Comparison of ENCODE assay signal across 17 cellular contexts in the genomic region with DNA sequence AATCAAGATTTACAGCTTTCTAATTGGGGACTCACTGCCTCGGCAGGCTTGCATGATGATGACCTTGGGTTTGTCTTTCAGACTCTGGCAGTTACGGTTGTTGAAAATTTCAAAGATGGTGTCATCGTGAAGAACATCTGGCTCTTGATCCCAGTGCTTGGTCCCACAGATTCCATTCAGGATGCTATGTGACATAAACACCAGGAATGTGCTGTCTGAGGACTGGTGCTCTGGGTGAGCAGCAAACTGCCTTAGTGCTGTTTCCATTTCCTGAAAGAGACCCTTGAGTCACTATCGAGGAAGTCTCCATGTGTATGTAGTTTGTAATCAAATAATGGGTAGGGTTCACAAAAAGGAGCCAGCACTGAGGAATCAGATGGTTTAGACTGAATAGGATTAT. TPM values are rescaled to one million over a fixed set of nuclear protein-coding genes. Genes with fewer than 3 reads are reported as not detected.
"Had no signal": no experiment of that assay in that cellular context is flagged by ENCODE, and none has a peak within 500 bp of the region (broad histone marks: within the 10 kb centered on the region; RNA-seq: fewer than 3 reads in every experiment).

No MANE protein-coding gene starts in this region.

- H2AFZ ChIP-seq: parathyroid adenoma had no signal

- H3K27me3 Mint-ChIP-seq: activated CD4-positive, alpha-beta memory T cell treated with anti-CD3 and anti-CD28 coated beads for 36 hours; activated naive CD8-positive, alpha-beta T cell treated with anti-CD3 and anti-CD28 coated beads for 36 hours had no signal

- H3K27ac ChIP-seq: esophagus squamous epithelium, parathyroid adenoma, tibial artery, vagina, VCaP had no signal

- H3K4me3 Mint-ChIP-seq: activated CD4-positive, alpha-beta memory T cell treated with anti-CD3 and anti-CD28 coated beads for 36 hours; activated naive CD8-positive, alpha-beta T cell treated with anti-CD3 and anti-CD28 coated beads for 36 hours; activated T-cell treated with anti-CD3 and anti-CD28 coated beads, Interleukin-2, amount 50 U/mL, for 4 hours; naive thymus-derived CD4-positive, alpha-beta T cell; stimulated activated effector memory CD8-positive, alpha-beta T cell treated with anti-CD3 and anti-CD28 coated beads, Interleukin-12 subunit alpha, Interleukin-12 subunit beta, amount 100 ng/mL, for 72 hours had no signal

- H3K9ac ChIP-seq: parathyroid adenoma had no signal

- H3K27ac Mint-ChIP-seq: activated CD4-positive, alpha-beta memory T cell treated with anti-CD3 and anti-CD28 coated beads for 36 hours; activated naive CD8-positive, alpha-beta T cell treated with anti-CD3 and anti-CD28 coated beads for 36 hours; naive thymus-derived CD4-positive, alpha-beta T cell; stimulated activated effector memory CD8-positive, alpha-beta T cell treated with anti-CD3 and anti-CD28 coated beads, Interleukin-12 subunit alpha, Interleukin-12 subunit beta, amount 100 ng/mL, for 72 hours had no signal

- H3K9me3 Mint-ChIP-seq: activated CD4-positive, alpha-beta memory T cell treated with anti-CD3 and anti-CD28 coated beads for 36 hours; activated T-cell treated with anti-CD3 and anti-CD28 coated beads, Interleukin-2, amount 50 U/mL, for 4 hours; stimulated activated effector memory CD8-positive, alpha-beta T cell treated with anti-CD3 and anti-CD28 coated beads, Interleukin-12 subunit alpha, Interleukin-12 subunit beta, amount 100 ng/mL, for 72 hours had no signal

- H3K4me1 ChIP-seq: parathyroid adenoma had no signal

- H3K79me2 ChIP-seq: parathyroid adenoma had no signal

- H3K9me3 ChIP-seq: esophagus squamous epithelium, tibial artery, vagina had no signal

- H3K4me1 Mint-ChIP-seq: stimulated activated effector memory CD8-positive, alpha-beta T cell treated with anti-CD3 and anti-CD28 coated beads, Interleukin-12 subunit alpha, Interleukin-12 subunit beta, amount 100 ng/mL, for 72 hours had no signal

- H3K27me3 ChIP-seq: esophagus squamous epithelium, tibial artery, vagina had no signal

- ATAC-seq: activated T-cell treated with anti-CD3 and anti-CD28 coated beads, Interleukin-2, amount 50 U/mL, for 4 hours; naive thymus-derived CD4-positive, alpha-beta T cell; stimulated activated effector memory CD8-positive, alpha-beta T cell treated with anti-CD3 and anti-CD28 coated beads, Interleukin-12 subunit alpha, Interleukin-12 subunit beta, amount 100 ng/mL, for 72 hours had no signal

- H3K4me3 ChIP-seq: esophagus squamous epithelium, tibial artery, vagina had no signal

- H3K36me3 ChIP-seq: esophagus squamous epithelium, vagina had no signal

- DNase-seq: activated CD4-positive, alpha-beta memory T cell treated with anti-CD3 and anti-CD28 coated beads for 36 hours; activated gamma-delta T cell; activated naive CD8-positive, alpha-beta T cell treated with anti-CD3 and anti-CD28 coated beads for 36 hours; activated T-cell treated with anti-CD3 and anti-CD28 coated beads, Interleukin-2, amount 50 U/mL, for 4 hours; anterior cingulate cortex; esophagus squamous epithelium; hypothalamus; naive thymus-derived CD4-positive, alpha-beta T cell; T1000; tibial artery had no signal

- H3K36me3 Mint-ChIP-seq: activated CD4-positive, alpha-beta memory T cell treated with anti-CD3 and anti-CD28 coated beads for 36 hours; activated naive CD8-positive, alpha-beta T cell treated with anti-CD3 and anti-CD28 coated beads for 36 hours; stimulated activated effector memory CD8-positive, alpha-beta T cell treated with anti-CD3 and anti-CD28 coated beads, Interleukin-12 subunit alpha, Interleukin-12 subunit beta, amount 100 ng/mL, for 72 hours had no signal

RNA-seq across cellular contexts. Expression of a gene that starts 7.1 kb away (rescaled TPM):
- total RNA-seq: activated CD4-positive, alpha-beta memory T cell treated with anti-CD3 and anti-CD28 coated beads for 36 hours; activated naive CD8-positive, alpha-beta T cell treated with anti-CD3 and anti-CD28 coated beads for 36 hours; bronchial epithelial cell; chondrocyte; mononuclear cell; naive thymus-derived CD4-positive, alpha-beta T cell had no signal
- polyA plus RNA-seq: naive thymus-derived CD4-positive, alpha-beta T cell had no signal
